In genomic region chr13:27375686-27376326, GRCh38 we compare ENCODE assay signal across 8 cellular contexts.
DNase-seq lines count a peak whose midpoint lies in the region; ATAC-seq lines count a peak whose summit lies in the region.

No MANE protein-coding gene starts in this region.

- no peak for ATAC-seq in HG02798 (IDR thresholded peaks at IDR 0.05; ENCODE audit: poor library complexity, unreplicated experiment)

- DNase-seq in NCI-H1417 (lab: John Stamatoyannopoulos, UW) (peak; percentile 27 to 51 (median 36)), NCI-H1417 treated with DMSO at 0.1 percent for 48 hours (lab: John Stamatoyannopoulos, UW) (no peak), NCI-H1694 treated with DMSO at 0.1 percent for 48 hours (lab: John Stamatoyannopoulos, UW) (peak; percentile 4), dedifferentiated amniotic fluid mesenchymal stem cell (ENCODE audit: extremely low spot score) (peak; percentile 58), medulla oblongata (ENCODE audit: extremely low spot score) (peak; percentile 55)
- DNase-seq in activated CD4-positive, CD25-positive, alpha-beta regulatory T cell treated with anti-CD3 and anti-CD28 coated beads, Interleukin-2, amount 50 U/mL, for 72 hours, result peak; percentile 61
- peak; percentile 14 to 32 for DNase-seq in stimulated activated CD8-positive, alpha-beta memory T cell treated with anti-CD3 and anti-CD28 coated beads, Interleukin-7, amount 100 ng/mL, for 1 hour (ENCODE audit: low read depth in 2 of 2)
